ENCODE assay signal across 8 cellular contexts in genomic region chr19:55648657-55649578, GRCh38. TPM values are rescaled to one million over a fixed set of nuclear protein-coding genes. Genes with fewer than 3 reads are reported as not detected.
DNase-seq lines count a peak whose midpoint lies in the region; ATAC-seq and TF ChIP-seq lines count a peak whose summit lies in the region.

No MANE protein-coding gene starts in this region.

- peak overlapping the region; percentile 52 for H3K27ac Mint-ChIP-seq in CD8-positive, alpha-beta T cell
- peak overlapping the region; percentile 66 for H3K27ac Mint-ChIP-seq in osteocyte (ENCODE audit: unreplicated experiment)

- H3K27me3 Mint-ChIP-seq in CD8-positive, alpha-beta T cell (ENCODE audit: low read depth): no peaks in the 10 kb centered on the region
- no peaks in the 10 kb centered on the region for H3K27me3 Mint-ChIP-seq in osteocyte (ENCODE audit: unreplicated experiment)

- peaks cover 5% of the 10 kb centered on the region for H3K36me3 Mint-ChIP-seq in CD8-positive, alpha-beta T cell
- H3K36me3 Mint-ChIP-seq in osteocyte (ENCODE audit: unreplicated experiment): peaks cover 14% of the 10 kb centered on the region

- no peaks in the 10 kb centered on the region for H3K36me3 ChIP-seq in CD8-positive, alpha-beta T cell (ENCODE audit: insufficient read depth, low read length)
- peaks cover 0 to 10% (median 0%) of the 10 kb centered on the region in 3 donors for H3K36me3 ChIP-seq in Peyer's patch

- H3K9me3 Mint-ChIP-seq in CD8-positive, alpha-beta T cell: no peaks in the 10 kb centered on the region
- no peaks in the 10 kb centered on the region for H3K9me3 Mint-ChIP-seq in osteocyte (ENCODE audit: unreplicated experiment)

- peak overlapping the region; percentile 74 for H3K4me3 Mint-ChIP-seq in CD8-positive, alpha-beta T cell
- peak overlapping the region; percentile 79 for H3K4me3 Mint-ChIP-seq in osteocyte (ENCODE audit: unreplicated experiment)

- no peaks in the 10 kb centered on the region for H3K27me3 ChIP-seq in CD8-positive, alpha-beta T cell (ENCODE audit: insufficient read depth, low read length)
- no peaks in the 10 kb centered on the region for H3K27me3 ChIP-seq in Peyer's patch

- H3K9me3 ChIP-seq in CD8-positive, alpha-beta T cell (ENCODE audit: low read length): no peaks in the 10 kb centered on the region
- H3K9me3 ChIP-seq in Peyer's patch: no peaks in the 10 kb centered on the region

- H3K27ac ChIP-seq in CD8-positive, alpha-beta T cell (ENCODE audit: low read depth, low read length): peak overlapping the region; percentile 27
- H3K27ac ChIP-seq in Peyer's patch: peak overlapping the region; percentile 77 to 96 (median 80)

- POLR2A ChIA-PET in CD8-positive, alpha-beta T cell (lab: Charles Lee): no interaction called here

- TF ChIP-seq CTCF in CD8-positive, alpha-beta T cell (IDR thresholded peaks at IDR 0.05): no peak
- TF ChIP-seq CTCF in Peyer's patch (IDR thresholded peaks at IDR 0.05) (no peak), epithelial cell of esophagus (IDR thresholded peaks at IDR 0.05; ENCODE audit: insufficient read depth, low read depth, low read length, missing control alignments) (no peak), osteocyte (IDR thresholded peaks at IDR 0.05) (no peak)

- no peak for TF ChIP-seq POLR2A in Peyer's patch (IDR thresholded peaks at IDR 0.05)

- DNase-seq in CD8-positive, alpha-beta T cell: no peak
- no peak for DNase-seq in Peyer's patch
- DNase-seq in epithelial cell of esophagus (ENCODE audit: low read depth): no peak
- no peak for DNase-seq in osteocyte (ENCODE audit: extremely low spot score, unreplicated experiment)
- DNase-seq in activated CD4-positive, CD25-positive, alpha-beta regulatory T cell (lab: John Stamatoyannopoulos, UW): no peak
- no peak for DNase-seq in activated gamma-delta T cell treated with Interleukin-2 at 50 U/mL for 16 hours
- DNase-seq in NAMALWA (ENCODE audit: low spot score): no peak

- CTCF ChIA-PET in CD8-positive, alpha-beta T cell (lab: Charles Lee): interaction anchor here (1.2 to 5.0 kb wide), 4 partner anchors 11 to 25 kb away, joined by 3 to 32 read pairs (median 18); partner anchors contain the start of gene ZNF784

- peak overlapping the region; percentile 90 for H3K4me3 ChIP-seq in CD8-positive, alpha-beta T cell (ENCODE audit: low read depth, low read length)
- H3K4me3 ChIP-seq in Peyer's patch (peak overlapping the region; percentile 78 to 93 (median 86)), epithelial cell of esophagus (ENCODE audit: low read length) (peak overlapping the region; percentile 64)

- H3K4me1 ChIP-seq in CD8-positive, alpha-beta T cell (ENCODE audit: insufficient read depth, low read length): peaks cover 38% of the 10 kb centered on the region
- H3K4me1 ChIP-seq in Peyer's patch: peaks cover 3 to 35% (median 26%) of the 10 kb centered on the region in 4 donors

- peaks cover 36% of the 10 kb centered on the region for H3K4me1 Mint-ChIP-seq in CD8-positive, alpha-beta T cell (ENCODE audit: low read depth)
- peaks cover 43% of the 10 kb centered on the region for H3K4me1 Mint-ChIP-seq in osteocyte (ENCODE audit: unreplicated experiment)

- ATAC-seq in CD8-positive, alpha-beta T cell: no peak
- ATAC-seq in HG03342 (IDR thresholded peaks at IDR 0.05; ENCODE audit: unreplicated experiment): no peak

- intact Hi-C loops in CD8-positive, alpha-beta T cell (cut with DNase I, micrococcal nuclease): no loop called here

RNA-seq across cellular contexts. Expression of gene CCDC106, which starts 0.9 kb away (rescaled TPM):
- total RNA-seq in CD8-positive, alpha-beta T cell: 1 to 10 TPM; 1.3 to 2.6 TPM
- total RNA-seq in Peyer's patch: 10 to 100 TPM in 3 of 4 donors, 1 to 10 TPM in 1; 8.1 to 17.4 (median 14.0) TPM
- total RNA-seq in osteocyte: 25.9 and 28.1 TPM in 2 replicates

RNA-seq across cellular contexts. Expression of gene ZNF581, which starts 5.5 kb away (rescaled TPM):
- total RNA-seq in CD8-positive, alpha-beta T cell: 10 to 100 TPM; 25.6 to 25.7 TPM
- 10 to 100 TPM in 3 of 4 donors, 1 to 10 TPM in 1; 7.7 to 28.9 (median 14.1) TPM for total RNA-seq in Peyer's patch
- total RNA-seq in osteocyte: 29.6 and 33.8 TPM in 2 replicates

RNA-seq across cellular contexts. Expression of gene U2AF2, which starts 5.9 kb away (rescaled TPM):
- 100 to 1,000 TPM; 197 to 201 TPM for total RNA-seq in CD8-positive, alpha-beta T cell
- 100 to 1,000 TPM; 132 to 292 (median 159) TPM for total RNA-seq in Peyer's patch
- total RNA-seq in osteocyte: 174 and 189 TPM in 2 replicates

RNA-seq across cellular contexts. Expression of gene ZNF580, which starts 8.1 kb away (rescaled TPM):
- total RNA-seq in CD8-positive, alpha-beta T cell: 10 to 100 TPM; 30.1 to 32.0 TPM
- 10 to 100 TPM; 12.3 to 38.4 (median 25.2) TPM for total RNA-seq in Peyer's patch
- total RNA-seq in osteocyte: 62.3 and 79.8 TPM in 2 replicates

RNA-seq across cellular contexts. Expression of gene ZNF784, which starts 24.6 kb away (rescaled TPM):
- 10 to 100 TPM; 11.7 to 12.2 TPM for total RNA-seq in CD8-positive, alpha-beta T cell
- total RNA-seq in Peyer's patch: 10 to 100 TPM in 3 of 4 donors, 1 to 10 TPM in 1; 6.0 to 18.3 (median 12.3) TPM
- 9.2 and 9.6 TPM in 2 replicates for total RNA-seq in osteocyte
